ENCODE assay signal across 1 cellular context in genomic region chr17:44905006-44906000, GRCh38.
TF ChIP-seq lines count a peak whose summit lies in the region.

No MANE protein-coding gene starts in this region.

TF ChIP-seq in HepG2, 621 proteins besides CTCF, POLR2A, EP300 and RAD21:
- no peak for TF ChIP-seq RELA (CRISPR knock-in tag; IDR thresholded peaks at IDR 0.05)
- no peak for TF ChIP-seq YEATS2 (CRISPR knock-in tag; IDR thresholded peaks at IDR 0.05; ENCODE audit: borderline replicate concordance)
- TF ChIP-seq, protein P1, sequence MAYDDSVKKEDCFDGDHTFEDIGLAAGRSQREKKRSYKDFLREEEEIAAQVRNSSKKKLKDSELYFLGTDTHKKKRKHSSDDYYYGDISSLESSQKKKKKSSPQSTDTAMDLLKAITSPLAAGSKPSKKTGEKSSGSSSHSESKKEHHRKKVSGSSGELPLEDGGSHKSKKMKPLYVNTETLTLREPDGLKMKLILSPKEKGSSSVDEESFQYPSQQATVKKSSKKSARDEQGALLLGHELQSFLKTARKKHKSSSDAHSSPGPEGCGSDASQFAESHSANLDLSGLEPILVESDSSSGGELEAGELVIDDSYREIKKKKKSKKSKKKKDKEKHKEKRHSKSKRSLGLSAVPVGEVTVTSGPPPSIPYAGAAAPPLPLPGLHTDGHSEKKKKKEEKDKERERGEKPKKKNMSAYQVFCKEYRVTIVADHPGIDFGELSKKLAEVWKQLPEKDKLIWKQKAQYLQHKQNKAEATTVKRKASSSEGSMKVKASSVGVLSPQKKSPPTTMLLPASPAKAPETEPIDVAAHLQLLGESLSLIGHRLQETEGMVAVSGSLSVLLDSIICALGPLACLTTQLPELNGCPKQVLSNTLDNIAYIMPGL (CRISPR knock-in tag; IDR thresholded peaks at IDR 0.05; ENCODE audit: borderline replicate concordance in 1 of 2, low read depth in 1 of 2), result no peak
- TF ChIP-seq SP4 (CRISPR knock-in tag; IDR thresholded peaks at IDR 0.05), result no peak
- 0 out of 2 replicates have a peak, but pooled peaks have one; percentile 34 for TF ChIP-seq ZNF605 (CRISPR knock-in tag; IDR thresholded peaks at IDR 0.05)
